Comparison of ENCODE assay signal across 29 cellular contexts in genomic region chrX:137651647-137652046, GRCh38.
"Had no signal": no experiment of that assay in that cellular context is flagged by ENCODE, and none has a peak within 500 bp of the region (broad histone marks: within the 10 kb centered on the region; RNA-seq: fewer than 3 reads in every experiment).

No MANE protein-coding gene starts in this region.

- H3K27me3 Mint-ChIP-seq: activated CD4-positive, alpha-beta memory T cell treated with anti-CD3 and anti-CD28 coated beads, Interleukin-2, amount 10 ng/mL, durations not matched to agents 7 days and 5 days; activated CD4-positive, alpha-beta T cell treated with anti-CD3 and anti-CD28 coated beads, Interleukin-2, amount 10 ng/mL, durations not matched to agents 7 days and 5 days; activated naive CD4-positive, alpha-beta T cell treated with anti-CD3 and anti-CD28 coated beads, Interleukin-2, amount 10 ng/mL, durations not matched to agents 7 days and 5 days; activated naive CD8-positive, alpha-beta T cell treated with anti-CD3 and anti-CD28 coated beads, Interleukin-2, amount 10 ng/mL, durations not matched to agents 7 days and 5 days; brain; T-helper 17 cell had no signal

- H3K4me3 ChIP-seq: ascending aorta, breast epithelium, cardiac muscle cell, colonic mucosa had no signal

- H3K36me3 Mint-ChIP-seq: activated naive CD4-positive, alpha-beta T cell treated with anti-CD3 and anti-CD28 coated beads, Interleukin-2, amount 10 ng/mL, durations not matched to agents 7 days and 5 days; activated naive CD4-positive, alpha-beta T cell treated with anti-CD3 and anti-CD28 coated beads, Interleukin-2, amount 50 U/mL, for 72 hours; activated naive CD8-positive, alpha-beta T cell treated with anti-CD3 and anti-CD28 coated beads, Interleukin-2, amount 10 ng/mL, durations not matched to agents 7 days and 5 days; brain had no signal

- H3K9me3 ChIP-seq: ascending aorta, breast epithelium, colonic mucosa had no signal

- H3K4me3 Mint-ChIP-seq: activated CD4-positive, alpha-beta memory T cell treated with anti-CD3 and anti-CD28 coated beads, Interleukin-2, amount 10 ng/mL, durations not matched to agents 7 days and 5 days; activated CD4-positive, alpha-beta T cell treated with anti-CD3 and anti-CD28 coated beads, Interleukin-2, amount 10 ng/mL, durations not matched to agents 7 days and 5 days; activated naive CD4-positive, alpha-beta T cell treated with anti-CD3 and anti-CD28 coated beads, Interleukin-2, amount 10 ng/mL, durations not matched to agents 7 days and 5 days; activated naive CD8-positive, alpha-beta T cell treated with anti-CD3 and anti-CD28 coated beads, Interleukin-2, amount 10 ng/mL, durations not matched to agents 7 days and 5 days; activated T-cell treated with anti-CD3 and anti-CD28 coated beads, Interleukin-2, amount 50 U/mL, for 24 hours; activated T-cell treated with anti-CD3 and anti-CD28 coated beads, Interleukin-2, amount 50 U/mL, for 72 hours; brain; T-helper 17 cell; T-helper 2 cell treated with Interferon-gamma antibody and Interleukin-4, amounts not matched to agents 5 μg/mL and 100 μg/mL, for 36 hours had no signal

- H3K4me1 ChIP-seq: ascending aorta, breast epithelium, colonic mucosa had no signal

- DNase-seq: activated CD4-positive, alpha-beta memory T cell treated with anti-CD3 and anti-CD28 coated beads, Interleukin-2, amount 10 ng/mL, durations not matched to agents 7 days and 5 days; activated CD4-positive, alpha-beta T cell treated with anti-CD3 and anti-CD28 coated beads for 1 hour; activated CD4-positive, alpha-beta T cell treated with anti-CD3 and anti-CD28 coated beads for 4 hours; activated CD4-positive, alpha-beta T cell treated with anti-CD3 and anti-CD28 coated beads, Interleukin-2, amount 10 ng/mL, durations not matched to agents 7 days and 5 days; activated CD4-positive, alpha-beta T cell treated with anti-CD3 and anti-CD28 coated beads, Interleukin-2, amount 50 U/mL, for 4 hours; activated CD8-positive, alpha-beta memory T cell treated with anti-CD3 and anti-CD28 coated beads, Interleukin-2, amount 50 U/mL, for 48 hours; activated gamma-delta T cell; activated naive CD4-positive, alpha-beta T cell; activated naive CD4-positive, alpha-beta T cell treated with anti-CD3 and anti-CD28 coated beads, Interleukin-2, amount 10 ng/mL, durations not matched to agents 7 days and 5 days; activated naive CD8-positive, alpha-beta T cell treated with anti-CD3 and anti-CD28 coated beads, Interleukin-2, amount 10 ng/mL, durations not matched to agents 7 days and 5 days; activated T-cell treated with anti-CD3 and anti-CD28 coated beads for 4 hours; activated T-cell treated with anti-CD3 and anti-CD28 coated beads, Interleukin-2, amount 50 U/mL, for 24 hours; activated T-cell treated with anti-CD3 and anti-CD28 coated beads, Interleukin-2, amount 50 U/mL, for 72 hours; central memory CD4-positive, alpha-beta T cell; cerebellar nuclear complex; colonic mucosa; effector CD8-positive, alpha-beta T cell; foreskin fibroblast; head of caudate nucleus; T-helper 1 cell; T-helper 17 cell; T1000 had no signal

- ATAC-seq: activated naive CD4-positive, alpha-beta T cell treated with anti-CD3 and anti-CD28 coated beads, Interleukin-2, amount 50 U/mL, for 72 hours; activated T-cell treated with anti-CD3 and anti-CD28 coated beads, Interleukin-2, amount 50 U/mL, for 72 hours; esophagus mucosa; T-helper 17 cell had no signal

- H3K27ac Mint-ChIP-seq: activated CD4-positive, alpha-beta memory T cell treated with anti-CD3 and anti-CD28 coated beads, Interleukin-2, amount 10 ng/mL, durations not matched to agents 7 days and 5 days; activated CD4-positive, alpha-beta T cell treated with anti-CD3 and anti-CD28 coated beads, Interleukin-2, amount 10 ng/mL, durations not matched to agents 7 days and 5 days; activated naive CD4-positive, alpha-beta T cell treated with anti-CD3 and anti-CD28 coated beads, Interleukin-2, amount 10 ng/mL, durations not matched to agents 7 days and 5 days; activated naive CD4-positive, alpha-beta T cell treated with anti-CD3 and anti-CD28 coated beads, Interleukin-2, amount 50 U/mL, for 72 hours; activated naive CD8-positive, alpha-beta T cell treated with anti-CD3 and anti-CD28 coated beads, Interleukin-2, amount 10 ng/mL, durations not matched to agents 7 days and 5 days; activated T-cell treated with anti-CD3 and anti-CD28 coated beads, Interleukin-2, amount 50 U/mL, for 24 hours; activated T-cell treated with anti-CD3 and anti-CD28 coated beads, Interleukin-2, amount 50 U/mL, for 72 hours; brain; T-helper 17 cell; T-helper 2 cell treated with Interferon-gamma antibody and Interleukin-4, amounts not matched to agents 5 μg/mL and 100 μg/mL, for 36 hours had no signal

- H3K27me3 ChIP-seq: ascending aorta, cardiac muscle cell, colonic mucosa had no signal

- H3K27ac ChIP-seq: ascending aorta, breast epithelium, cardiac muscle cell, colonic mucosa had no signal

- H3K36me3 ChIP-seq: ascending aorta, breast epithelium, cardiac muscle cell, colonic mucosa had no signal

- H3K4me1 Mint-ChIP-seq: activated CD4-positive, alpha-beta memory T cell treated with anti-CD3 and anti-CD28 coated beads, Interleukin-2, amount 10 ng/mL, durations not matched to agents 7 days and 5 days; activated CD4-positive, alpha-beta T cell treated with anti-CD3 and anti-CD28 coated beads, Interleukin-2, amount 10 ng/mL, durations not matched to agents 7 days and 5 days; activated naive CD4-positive, alpha-beta T cell treated with anti-CD3 and anti-CD28 coated beads, Interleukin-2, amount 10 ng/mL, durations not matched to agents 7 days and 5 days; activated naive CD8-positive, alpha-beta T cell treated with anti-CD3 and anti-CD28 coated beads, Interleukin-2, amount 10 ng/mL, durations not matched to agents 7 days and 5 days; brain; T-helper 17 cell had no signal

- H3K9me3 Mint-ChIP-seq: activated CD4-positive, alpha-beta memory T cell treated with anti-CD3 and anti-CD28 coated beads, Interleukin-2, amount 10 ng/mL, durations not matched to agents 7 days and 5 days; activated CD4-positive, alpha-beta T cell treated with anti-CD3 and anti-CD28 coated beads, Interleukin-2, amount 10 ng/mL, durations not matched to agents 7 days and 5 days; activated naive CD4-positive, alpha-beta T cell treated with anti-CD3 and anti-CD28 coated beads, Interleukin-2, amount 10 ng/mL, durations not matched to agents 7 days and 5 days; activated naive CD4-positive, alpha-beta T cell treated with anti-CD3 and anti-CD28 coated beads, Interleukin-2, amount 50 U/mL, for 72 hours; activated naive CD8-positive, alpha-beta T cell treated with anti-CD3 and anti-CD28 coated beads, Interleukin-2, amount 10 ng/mL, durations not matched to agents 7 days and 5 days; activated T-cell treated with anti-CD3 and anti-CD28 coated beads, Interleukin-2, amount 50 U/mL, for 24 hours; activated T-cell treated with anti-CD3 and anti-CD28 coated beads, Interleukin-2, amount 50 U/mL, for 72 hours; T-helper 2 cell treated with Interferon-gamma antibody and Interleukin-4, amounts not matched to agents 5 μg/mL and 100 μg/mL, for 36 hours had no signal
